ENCODE assay signal across 1 cellular context in the genomic region with DNA sequence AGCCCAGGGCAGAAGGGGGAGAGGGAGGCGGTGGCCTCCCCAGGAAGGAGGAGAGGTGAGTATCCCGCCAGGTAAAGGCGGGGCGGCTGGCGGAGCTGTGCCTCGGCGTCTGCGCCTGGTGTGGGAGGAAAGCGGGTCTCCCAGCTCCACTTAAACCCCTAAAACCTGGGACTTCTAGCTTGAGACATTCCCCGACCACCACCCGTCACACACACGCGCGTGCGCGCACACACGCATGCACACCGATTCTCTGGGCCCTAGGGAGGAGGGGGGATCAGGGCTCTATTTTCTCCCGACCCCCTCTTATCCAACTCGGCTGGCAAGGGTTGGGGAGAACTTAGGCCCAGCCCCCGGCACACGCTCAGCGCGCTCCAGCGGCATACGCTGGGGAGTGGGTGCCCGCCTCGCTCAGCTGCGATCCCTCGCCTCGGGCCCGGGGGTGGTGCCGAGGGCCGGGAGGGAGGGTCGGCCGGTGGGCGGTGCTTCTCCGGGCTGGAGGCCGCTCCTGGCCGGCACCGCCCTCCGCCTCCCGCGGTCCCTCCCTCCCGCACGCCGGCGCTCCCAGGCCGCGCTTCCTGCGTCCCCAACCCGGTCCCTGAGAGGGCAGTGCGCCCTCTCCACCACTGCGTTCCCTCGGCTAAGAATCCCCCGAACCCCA.
TF ChIP-seq lines count a peak whose summit lies in the region.

TSS of gene TMEM51 (plus strand) at position 564 of the 658 bp plus-strand sequence. CDS start 61,341 bp downstream, outside the sequence.

TF ChIP-seq in HepG2, 621 proteins besides CTCF, POLR2A, EP300 and RAD21 (continued from another document and continues in another):
- 0 out of 2 replicates have a peak, but pooled peaks have one; percentile 30 for TF ChIP-seq ZNF292 (CRISPR knock-in tag; IDR thresholded peaks at IDR 0.05; ENCODE audit: borderline replicate concordance, low read depth)
- no peak for TF ChIP-seq HDAC6 (IDR thresholded peaks at IDR 0.05; ENCODE audit: low read depth, low read length)
- no peak for TF ChIP-seq SIX4 (CRISPR knock-in tag; IDR thresholded peaks at IDR 0.05)
- TF ChIP-seq ZNF615 (CRISPR knock-in tag; IDR thresholded peaks at IDR 0.05; ENCODE audit: borderline replicate concordance) = no peak
- TF ChIP-seq PATZ1 (CRISPR knock-in tag; IDR thresholded peaks at IDR 0.05) = 0 out of 2 replicates have a peak, but pooled peaks have one; percentile 33
- peak; percentile 30; the same call in 1 of the 2 replicates for TF ChIP-seq MAZ (IDR thresholded peaks at IDR 0.05; ENCODE audit: borderline replicate concordance, low read depth, low read length)
- TF ChIP-seq MAZ (CRISPR knock-in tag; IDR thresholded peaks at IDR 0.05; ENCODE audit: low read depth) = no peak
- TF ChIP-seq DR1 (CRISPR knock-in tag; IDR thresholded peaks at IDR 0.05) = no peak
- TF ChIP-seq, protein P1, sequence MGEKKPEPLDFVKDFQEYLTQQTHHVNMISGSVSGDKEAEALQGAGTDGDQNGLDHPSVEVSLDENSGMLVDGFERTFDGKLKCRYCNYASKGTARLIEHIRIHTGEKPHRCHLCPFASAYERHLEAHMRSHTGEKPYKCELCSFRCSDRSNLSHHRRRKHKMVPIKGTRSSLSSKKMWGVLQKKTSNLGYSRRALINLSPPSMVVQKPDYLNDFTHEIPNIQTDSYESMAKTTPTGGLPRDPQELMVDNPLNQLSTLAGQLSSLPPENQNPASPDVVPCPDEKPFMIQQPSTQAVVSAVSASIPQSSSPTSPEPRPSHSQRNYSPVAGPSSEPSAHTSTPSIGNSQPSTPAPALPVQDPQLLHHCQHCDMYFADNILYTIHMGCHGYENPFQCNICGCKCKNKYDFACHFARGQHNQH (CRISPR knock-in tag; IDR thresholded peaks at IDR 0.05) = no peak
- TF ChIP-seq ZNF792 (CRISPR knock-in tag; IDR thresholded peaks at IDR 0.05) = peak; percentile 28; the same call in 1 of the 2 replicates
- TF ChIP-seq ZNF335 (CRISPR knock-in tag; IDR thresholded peaks at IDR 0.05) = no peak
- TF ChIP-seq SAFB2 (CRISPR knock-in tag; IDR thresholded peaks at IDR 0.05; ENCODE audit: borderline replicate concordance, low read depth) = peak; percentile 70; the same call in 1 of the 2 replicates
- no peak for TF ChIP-seq ZKSCAN1 (IDR thresholded peaks at IDR 0.05; ENCODE audit: low read length)
- no peak for TF ChIP-seq AGO1 (IDR thresholded peaks at IDR 0.05; ENCODE audit: low read depth, low read length, poor library complexity, severe bottlenecking)
- no peak for TF ChIP-seq ZNF3 (CRISPR knock-in tag; IDR thresholded peaks at IDR 0.05)
- TF ChIP-seq ELF3 (CRISPR knock-in tag; IDR thresholded peaks at IDR 0.05) = peak; percentile 12; the same call in 1 of the 2 replicates
- TF ChIP-seq CBX5 (CRISPR knock-in tag; IDR thresholded peaks at IDR 0.05; ENCODE audit: borderline replicate concordance) = no peak
- no peak for TF ChIP-seq GFI1 (CRISPR knock-in tag; IDR thresholded peaks at IDR 0.05; ENCODE audit: borderline replicate concordance)
- TF ChIP-seq NFKB2 (CRISPR knock-in tag; IDR thresholded peaks at IDR 0.05; ENCODE audit: borderline replicate concordance) = no peak
- TF ChIP-seq TBL1XR1 (IDR thresholded peaks at IDR 0.05; ENCODE audit: borderline replicate concordance, low read length, partially characterized antibody) = no peak
- 0 out of 2 replicates have a peak, but pooled peaks have one; percentile 14 for TF ChIP-seq KDM5B (CRISPR knock-in tag; IDR thresholded peaks at IDR 0.05; ENCODE audit: borderline replicate concordance)
- no peak for TF ChIP-seq SMAD9 (CRISPR knock-in tag; IDR thresholded peaks at IDR 0.05)
- TF ChIP-seq, protein P2, sequence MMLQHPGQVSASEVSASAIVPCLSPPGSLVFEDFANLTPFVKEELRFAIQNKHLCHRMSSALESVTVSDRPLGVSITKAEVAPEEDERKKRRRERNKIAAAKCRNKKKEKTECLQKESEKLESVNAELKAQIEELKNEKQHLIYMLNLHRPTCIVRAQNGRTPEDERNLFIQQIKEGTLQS (CRISPR knock-in tag; IDR thresholded peaks at IDR 0.05) = no peak
- TF ChIP-seq, protein P3, sequence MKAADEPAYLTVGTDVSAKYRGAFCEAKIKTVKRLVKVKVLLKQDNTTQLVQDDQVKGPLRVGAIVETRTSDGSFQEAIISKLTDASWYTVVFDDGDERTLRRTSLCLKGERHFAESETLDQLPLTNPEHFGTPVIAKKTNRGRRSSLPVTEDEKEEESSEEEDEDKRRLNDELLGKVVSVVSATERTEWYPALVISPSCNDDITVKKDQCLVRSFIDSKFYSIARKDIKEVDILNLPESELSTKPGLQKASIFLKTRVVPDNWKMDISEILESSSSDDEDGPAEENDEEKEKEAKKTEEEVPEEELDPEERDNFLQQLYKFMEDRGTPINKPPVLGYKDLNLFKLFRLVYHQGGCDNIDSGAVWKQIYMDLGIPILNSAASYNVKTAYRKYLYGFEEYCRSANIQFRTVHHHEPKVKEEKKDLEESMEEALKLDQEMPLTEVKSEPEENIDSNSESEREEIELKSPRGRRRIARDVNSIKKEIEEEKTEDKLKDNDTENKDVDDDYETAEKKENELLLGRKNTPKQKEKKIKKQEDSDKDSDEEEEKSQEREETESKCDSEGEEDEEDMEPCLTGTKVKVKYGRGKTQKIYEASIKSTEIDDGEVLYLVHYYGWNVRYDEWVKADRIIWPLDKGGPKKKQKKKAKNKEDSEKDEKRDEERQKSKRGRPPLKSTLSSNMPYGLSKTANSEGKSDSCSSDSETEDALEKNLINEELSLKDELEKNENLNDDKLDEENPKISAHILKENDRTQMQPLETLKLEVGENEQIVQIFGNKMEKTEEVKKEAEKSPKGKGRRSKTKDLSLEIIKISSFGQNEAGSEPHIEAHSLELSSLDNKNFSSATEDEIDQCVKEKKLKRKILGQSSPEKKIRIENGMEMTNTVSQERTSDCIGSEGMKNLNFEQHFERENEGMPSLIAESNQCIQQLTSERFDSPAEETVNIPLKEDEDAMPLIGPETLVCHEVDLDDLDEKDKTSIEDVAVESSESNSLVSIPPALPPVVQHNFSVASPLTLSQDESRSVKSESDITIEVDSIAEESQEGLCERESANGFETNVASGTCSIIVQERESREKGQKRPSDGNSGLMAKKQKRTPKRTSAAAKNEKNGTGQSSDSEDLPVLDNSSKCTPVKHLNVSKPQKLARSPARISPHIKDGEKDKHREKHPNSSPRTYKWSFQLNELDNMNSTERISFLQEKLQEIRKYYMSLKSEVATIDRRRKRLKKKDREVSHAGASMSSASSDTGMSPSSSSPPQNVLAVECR (CRISPR knock-in tag; IDR thresholded peaks at IDR 0.05; ENCODE audit: borderline replicate concordance) = peak; percentile 35; the same call in 1 of the 2 replicates
- TF ChIP-seq DZIP1 (CRISPR knock-in tag; IDR thresholded peaks at IDR 0.05) = no peak
- no peak; the same call in 1 of the 2 replicates for TF ChIP-seq ZNF446 (CRISPR knock-in tag; IDR thresholded peaks at IDR 0.05)
- no peak for TF ChIP-seq ZNF230 (CRISPR knock-in tag; IDR thresholded peaks at IDR 0.05)
- no peak for TF ChIP-seq PLRG1 (conservative IDR thresholded peaks at IDR 0.05)
- no peak for TF ChIP-seq ZSCAN22 (CRISPR knock-in tag; IDR thresholded peaks at IDR 0.05)
- TF ChIP-seq, protein P4, sequence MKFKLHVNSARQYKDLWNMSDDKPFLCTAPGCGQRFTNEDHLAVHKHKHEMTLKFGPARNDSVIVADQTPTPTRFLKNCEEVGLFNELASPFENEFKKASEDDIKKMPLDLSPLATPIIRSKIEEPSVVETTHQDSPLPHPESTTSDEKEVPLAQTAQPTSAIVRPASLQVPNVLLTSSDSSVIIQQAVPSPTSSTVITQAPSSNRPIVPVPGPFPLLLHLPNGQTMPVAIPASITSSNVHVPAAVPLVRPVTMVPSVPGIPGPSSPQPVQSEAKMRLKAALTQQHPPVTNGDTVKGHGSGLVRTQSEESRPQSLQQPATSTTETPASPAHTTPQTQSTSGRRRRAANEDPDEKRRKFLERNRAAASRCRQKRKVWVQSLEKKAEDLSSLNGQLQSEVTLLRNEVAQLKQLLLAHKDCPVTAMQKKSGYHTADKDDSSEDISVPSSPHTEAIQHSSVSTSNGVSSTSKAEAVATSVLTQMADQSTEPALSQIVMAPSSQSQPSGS (CRISPR knock-in tag; IDR thresholded peaks at IDR 0.05) = no peak
- TF ChIP-seq ZFAT (CRISPR knock-in tag; conservative IDR thresholded peaks at IDR 0.05) = no peak
- no peak for TF ChIP-seq POLR2AphosphoS2 (IDR thresholded peaks at IDR 0.05; ENCODE audit: low read depth, low read length)
- no peak; the same call in 1 of the 2 replicates for TF ChIP-seq MXD1 (CRISPR knock-in tag; IDR thresholded peaks at IDR 0.05)
- TF ChIP-seq ARNTL (CRISPR knock-in tag; IDR thresholded peaks at IDR 0.05) = no peak
- peak; percentile 29 for TF ChIP-seq ISL2 (CRISPR knock-in tag; IDR thresholded peaks at IDR 0.05)
- no peak for TF ChIP-seq MAFK (conservative IDR thresholded peaks at IDR 0.05 in 1 of 2, IDR thresholded peaks at IDR 0.05 in 1 of 2; ENCODE audit: low read length in 2 of 2)
- TF ChIP-seq ZNF747 (CRISPR knock-in tag; IDR thresholded peaks at IDR 0.05; ENCODE audit: borderline replicate concordance) = peak; percentile 72; the same call in 1 of the 2 replicates
- TF ChIP-seq PHF21A (CRISPR knock-in tag; IDR thresholded peaks at IDR 0.05) = no peak
- TF ChIP-seq HNF4G (IDR thresholded peaks at IDR 0.05; ENCODE audit: borderline replicate concordance, low read depth, low read length) = no peak
- no peak for TF ChIP-seq HNF4G (CRISPR knock-in tag; IDR thresholded peaks at IDR 0.05; ENCODE audit: borderline replicate concordance, low read depth)
- TF ChIP-seq ZNF772 (CRISPR knock-in tag; IDR thresholded peaks at IDR 0.05) = peak; percentile 16; the same call in 1 of the 2 replicates
- 0 out of 2 replicates have a peak, but pooled peaks have one; percentile 3 for TF ChIP-seq MAF1 (CRISPR knock-in tag; IDR thresholded peaks at IDR 0.05; ENCODE audit: borderline replicate concordance)
- TF ChIP-seq ZNF382 (CRISPR knock-in tag; IDR thresholded peaks at IDR 0.05; ENCODE audit: borderline replicate concordance) = no peak
- TF ChIP-seq ZNF496 (CRISPR knock-in tag; IDR thresholded peaks at IDR 0.05; ENCODE audit: insufficient replicate concordance) = no peak
- no peak for TF ChIP-seq RFX1 (IDR thresholded peaks at IDR 0.05)
- no peak for TF ChIP-seq ZNF350 (CRISPR knock-in tag; IDR thresholded peaks at IDR 0.05; ENCODE audit: borderline replicate concordance, low read depth)
- TF ChIP-seq ZC3H4 (CRISPR knock-in tag; IDR thresholded peaks at IDR 0.05; ENCODE audit: borderline replicate concordance) = no peak
- no peak for TF ChIP-seq CCAR2 (optimal IDR thresholded peaks at IDR 0.05; ENCODE audit: low read depth, low read length)
- no peak for TF ChIP-seq FOXP1 (IDR thresholded peaks at IDR 0.05)
- no peak for TF ChIP-seq FOXP1 (CRISPR knock-in tag; IDR thresholded peaks at IDR 0.05)
